26 cellular contexts compared by ENCODE assay signal in genomic region chr5:135156715-135157404, GRCh38.
DNase-seq lines count a peak whose midpoint lies in the region; ATAC-seq and TF ChIP-seq lines count a peak whose summit lies in the region.
"Had no signal": no experiment of that assay in that cellular context is flagged by ENCODE, and none has a peak within 500 bp of the region (broad histone marks: within the 10 kb centered on the region; RNA-seq: fewer than 3 reads in every experiment).

No MANE protein-coding gene starts in this region.

- no peak for TF ChIP-seq POLR2A in vagina (IDR thresholded peaks at IDR 0.05)

- no peaks in the 10 kb centered on the region for H3K27me3 ChIP-seq in right atrium auricular region
- no peaks in the 10 kb centered on the region for H3K27me3 ChIP-seq in esophagus (ENCODE audit: control insufficient read depth in 1 of 2, insufficient read depth in 2 of 2, low read length in 2 of 2)
- H3K27me3 ChIP-seq in vagina: no peaks in the 10 kb centered on the region
- H3K27me3 ChIP-seq: adrenal gland, upper lobe of right lung had no signal

- TF ChIP-seq CTCF in right atrium auricular region (IDR thresholded peaks at IDR 0.05): no peak
- no peak for TF ChIP-seq CTCF in vagina (IDR thresholded peaks at IDR 0.05)

- peaks cover 0 to 28% of the 10 kb centered on the region in 2 donors for H3K9me3 ChIP-seq in right atrium auricular region
- no peaks in the 10 kb centered on the region for H3K9me3 ChIP-seq in esophagus (ENCODE audit: control insufficient read depth in 2 of 2, insufficient read depth in 1 of 2, low read depth in 1 of 2, low read length in 1 of 2)
- H3K9me3 ChIP-seq in vagina: no peaks in the 10 kb centered on the region
- H3K9me3 ChIP-seq: neutrophil, SK-N-SH, upper lobe of right lung had no signal

- ATAC-seq in left cardiac atrium: no peak
- ATAC-seq: A549; activated CD4-positive, alpha-beta T cell treated with anti-CD3 and anti-CD28 coated beads for 36 hours; T-helper 17 cell; upper lobe of right lung had no signal

- no peaks in the 10 kb centered on the region for H3K4me1 ChIP-seq in right atrium auricular region
- H3K4me1 ChIP-seq in esophagus (ENCODE audit: control insufficient read depth in 2 of 2, insufficient read depth in 2 of 2, low read length in 1 of 2): peaks cover 0 to 18% of the 10 kb centered on the region in 2 donors
- H3K4me1 ChIP-seq in vagina: peaks cover 4% of the 10 kb centered on the region
- H3K4me1 ChIP-seq: adrenal gland, psoas muscle, upper lobe of right lung had no signal

- intact Hi-C loops in left cardiac atrium (cut with DNase I): no loop called here
- intact Hi-C loops in vagina (cut with DNase I): no loop called here

- H3K36me3 ChIP-seq in right atrium auricular region (no peaks in the 10 kb centered on the region), esophagus (ENCODE audit: control insufficient read depth in 2 of 2, insufficient read depth in 2 of 2, low read length in 1 of 2) (no peaks in the 10 kb centered on the region), vagina (no peaks in the 10 kb centered on the region)
- H3K36me3 ChIP-seq: adrenal gland, neutrophil, upper lobe of right lung had no signal

- DNase-seq in right atrium auricular region (ENCODE audit: low spot score): peak; percentile 16
- DNase-seq in left cardiac atrium: no peak
- DNase-seq in RPMI8226: peak; percentile 19
- DNase-seq in vagina (ENCODE audit: extremely low spot score in 2 of 2): peak in 1 of 2 donors; percentile 95
- no peak for DNase-seq in putamen (ENCODE audit: low spot score)
- no peak for DNase-seq in medulla oblongata (ENCODE audit: extremely low spot score)
- DNase-seq in GM19238 (ENCODE audit: insufficient read length, low spot score): no peak
- DNase-seq: activated CD4-positive, alpha-beta T cell treated with anti-CD3 and anti-CD28 coated beads for 36 hours; activated naive CD4-positive, alpha-beta T cell treated with Interleukin-2 at 50 U/mL for 16 hours; activated T-cell treated with anti-CD3 and anti-CD28 coated beads, Interleukin-2, amount 50 U/mL, for 1 hour; adrenal gland; DMS79 treated with DMSO at 0.1 percent for 48 hours; effector memory CD4-positive, alpha-beta T cell; islet precursor cell; NCI-H146; NCI-H524 treated with DMSO at 0.1 percent for 48 hours; psoas muscle; SK-N-SH; stimulated activated CD4-positive, alpha-beta T cell treated with anti-CD3 and anti-CD28 coated beads, Interleukin-1b, Interleukin-23, amount 100 ng/mL, for 48 hours; T-helper 17 cell; upper lobe of right lung had no signal

- H3K27ac ChIP-seq in right atrium auricular region: no peak overlapping the region
- H3K27ac ChIP-seq in esophagus (ENCODE audit: low read depth in 2 of 2, low read length in 1 of 2): peak overlapping the region; percentile 95 to 98
- H3K27ac ChIP-seq in vagina: peak overlapping the region; percentile 39
- H3K27ac ChIP-seq: A549, adrenal gland, neutrophil, psoas muscle, upper lobe of right lung had no signal

- WGBS in esophagus, 2 donors: 51 to 55% methylated on average over 11 of the region's 11 CpGs

- H3K4me3 ChIP-seq in right atrium auricular region: no peak overlapping the region
- H3K4me3 ChIP-seq in esophagus (ENCODE audit: low read depth in 1 of 2, low read length in 2 of 2): no peak overlapping the region
- H3K4me3 ChIP-seq in vagina: no peak overlapping the region
- H3K4me3 ChIP-seq: A549, adrenal gland, lung, psoas muscle, skin epidermis, upper lobe of right lung had no signal

Comparison
In these comparisons a context has a peak if more than half of its experiments do, and no peak if none do; other contexts are left out.
1. DNase-seq: peak in right atrium auricular region (single experiment) and RPMI8226 (single experiment); none in left cardiac atrium (single experiment), putamen (single experiment), medulla oblongata (single experiment) and GM19238 (single experiment).
2. H3K27ac ChIP-seq: peak in esophagus (2 of 2) and vagina (single experiment); none in right atrium auricular region (0 of 2).